ENCODE assay signal across 8 cellular contexts in genomic region chr16:71311553-71312158, GRCh38. TPM values are rescaled to one million over a fixed set of nuclear protein-coding genes. Genes with fewer than 3 reads are reported as not detected.
DNase-seq lines count a peak whose midpoint lies in the region; ATAC-seq, FAIRE-seq and TF ChIP-seq lines count a peak whose summit lies in the region.

No MANE protein-coding gene starts in this region.

- H2AFZ ChIP-seq in neural progenitor cell (replicated peaks), result peak overlapping the region; percentile 65

- no peak overlapping the region for H3K9ac ChIP-seq in neural progenitor cell

- H3K4me1 Mint-ChIP-seq in neural progenitor cell, result no peaks in the 10 kb centered on the region

- peak; percentile 65 for FAIRE-seq in GM18507 (lab: Jason Lieb, UNC)

- H3K27me3 Mint-ChIP-seq in neural progenitor cell (ENCODE audit: insufficient read depth, low read depth), result peaks cover 2% of the 10 kb centered on the region

- no peak for ATAC-seq in HG03457 (IDR thresholded peaks at IDR 0.05; ENCODE audit: unreplicated experiment)

- H3K4me2 ChIP-seq in neural progenitor cell, result no peak overlapping the region

- H3F3A ChIP-seq in neural progenitor cell (ENCODE audit: low read depth), result no peaks in the 10 kb centered on the region

- H3K9me3 Mint-ChIP-seq in neural progenitor cell, result no peaks in the 10 kb centered on the region

- H3K36me3 Mint-ChIP-seq in neural progenitor cell, result no peaks in the 10 kb centered on the region

- DNase-seq in COLO668 (lab: John Stamatoyannopoulos, UW; ENCODE audit: unreplicated experiment) (peak; percentile 6), GM18507 (ENCODE audit: extremely low spot score, insufficient read length, low read depth) (no peak), Peyer's patch (peak in 2 of 3 donors; percentile 17 to 56), ecto neural progenitor cell (ENCODE audit: low spot score) (peak; percentile 68), neural progenitor cell (ENCODE audit: low spot score) (peak; percentile 87), NCI-H128 (lab: John Stamatoyannopoulos, UW; ENCODE audit: unreplicated experiment) (no peak), glomerular visceral epithelial cell (ENCODE audit: extremely low spot score) (no peak)

- H3K27ac ChIP-seq in Peyer's patch (no peak overlapping the region), neural progenitor cell (no peak overlapping the region)

- H3K36me3 ChIP-seq in Peyer's patch (no peaks in the 10 kb centered on the region), neural progenitor cell (no peaks in the 10 kb centered on the region)

- TF ChIP-seq POLR2A in Peyer's patch (IDR thresholded peaks at IDR 0.05), result no peak

- H3K27me3 ChIP-seq in Peyer's patch (no peaks in the 10 kb centered on the region), neural progenitor cell (no peaks in the 10 kb centered on the region)

- peak; percentile 32 to 81 (median 76) for TF ChIP-seq CTCF in Peyer's patch (IDR thresholded peaks at IDR 0.05)
- TF ChIP-seq CTCF in neural progenitor cell (IDR thresholded peaks at IDR 0.05), result peak; percentile 90

- H4K20me1 ChIP-seq in neural progenitor cell (ENCODE audit: low read depth), result peaks cover 6% of the 10 kb centered on the region

- H3K9me3 ChIP-seq in Peyer's patch (no peaks in the 10 kb centered on the region), neural progenitor cell (ENCODE audit: low read depth) (no peaks in the 10 kb centered on the region)

- H3K27ac Mint-ChIP-seq in neural progenitor cell, result no peak overlapping the region

- H3K79me2 ChIP-seq in neural progenitor cell (ENCODE audit: low read depth), result no peaks in the 10 kb centered on the region

- H3K4me3 ChIP-seq in Peyer's patch (no peak overlapping the region), neural progenitor cell (no peak overlapping the region)

- H3K4me1 ChIP-seq in Peyer's patch (no peaks in the 10 kb centered on the region), neural progenitor cell (no peaks in the 10 kb centered on the region)

- no peak overlapping the region for H3K4me3 Mint-ChIP-seq in neural progenitor cell

RNA-seq across cellular contexts. Expression of gene CMTR2, which starts 22.5 kb away (rescaled TPM):
- 10 to 100 TPM; 18.2 to 50.6 (median 37.0) TPM for total RNA-seq in Peyer's patch
- total RNA-seq in neural progenitor cell (ENCODE audit: low replicate concordance), result 32.4 and 43.9 TPM in 2 replicates

RNA-seq across cellular contexts. Expression of gene CALB2, which starts 46.9 kb away (rescaled TPM):
- total RNA-seq in Peyer's patch (1 to 10 TPM in 3 of 4 donors, not detected in 1; 2.3 to 5.5 (median 3.6) TPM), neural progenitor cell (ENCODE audit: low replicate concordance) (0.62 TPM in 1 of 2 replicates, not detected in the other)

Comparison
In these comparisons a context has a peak if more than half of its experiments do, and no peak if none do; other contexts are left out.
1. DNase-seq: peak in COLO668 (single experiment), Peyer's patch (2 of 3), ecto neural progenitor cell (single experiment) and neural progenitor cell (single experiment); none in GM18507 (single experiment), NCI-H128 (single experiment) and glomerular visceral epithelial cell (single experiment).